13 cellular contexts compared by ENCODE assay signal in genomic region chr14:90093942-90094595, GRCh38. TPM values are rescaled to one million over a fixed set of nuclear protein-coding genes. Genes with fewer than 3 reads are reported as not detected.
DNase-seq lines count a peak whose midpoint lies in the region; TF ChIP-seq lines count a peak whose summit lies in the region.
"Had no signal": no experiment of that assay in that cellular context is flagged by ENCODE, and none has a peak within 500 bp of the region (broad histone marks: within the 10 kb centered on the region; RNA-seq: fewer than 3 reads in every experiment).

No MANE protein-coding gene starts in this region.

- no peaks in the 10 kb centered on the region for H3K36me3 Mint-ChIP-seq in endodermal cell (ENCODE audit: low read depth)
- H3K36me3 Mint-ChIP-seq: T-cell had no signal

- H3K4me1 ChIP-seq in endodermal cell (ENCODE audit: control insufficient read depth, insufficient read depth, low read length): peaks cover 5% of the 10 kb centered on the region
- H3K4me1 ChIP-seq: BLaER1 had no signal

- H3K9me3 ChIP-seq in endodermal cell (ENCODE audit: control insufficient read depth, low read length): peaks cover 8% of the 10 kb centered on the region

- peaks cover 32% of the 10 kb centered on the region for H3K27me3 Mint-ChIP-seq in endodermal cell (ENCODE audit: insufficient read depth)

- in situ Hi-C loops in astrocyte of the cerebellum (cut with HindIII; ENCODE audit: low sequenced_read_pairs): no loop called here

- no peak overlapping the region for H3K4me3 ChIP-seq in astrocyte of the cerebellum (ENCODE audit: low read depth, low read length)
- no peak overlapping the region for H3K4me3 ChIP-seq in lower leg skin (ENCODE audit: low read depth, poor library complexity, severe bottlenecking)
- H3K4me3 ChIP-seq in endodermal cell (ENCODE audit: low read length): no peak overlapping the region
- H3K4me3 ChIP-seq: BLaER1 had no signal

- H3K27ac Mint-ChIP-seq in endodermal cell: no peak overlapping the region
- H3K27ac Mint-ChIP-seq: effector memory CD8-positive, alpha-beta T cell; T-cell had no signal

- H3K4me1 Mint-ChIP-seq in endodermal cell: peaks cover 18% of the 10 kb centered on the region
- H3K4me1 Mint-ChIP-seq: T-cell had no signal

- no peak overlapping the region for H3K9ac ChIP-seq in endodermal cell (ENCODE audit: extremely low read depth, low read length, poor library complexity, severe bottlenecking)
- H3K9ac ChIP-seq: BLaER1 had no signal

- TF ChIP-seq POLR2A in lower leg skin (IDR thresholded peaks at IDR 0.05): no peak

- no peak for TF ChIP-seq CTCF in astrocyte of the cerebellum (IDR thresholded peaks at IDR 0.05; ENCODE audit: low read depth, low read length, missing control alignments)
- no peak for TF ChIP-seq CTCF in lower leg skin (IDR thresholded peaks at IDR 0.05)
- no peak for TF ChIP-seq CTCF in endodermal cell (conservative IDR thresholded peaks at IDR 0.05)

- no peaks in the 10 kb centered on the region for H3K36me3 ChIP-seq in endodermal cell (ENCODE audit: control insufficient read depth, insufficient read depth, low read length)
- H3K36me3 ChIP-seq: BLaER1 had no signal

- WGBS in lower leg skin, 2 donors: 50 to 74% methylated on average over 2 of the region's 2 CpGs
- 92 to 93% methylated on average over 2 of the region's 2 CpGs for WGBS in endodermal cell (ENCODE audit: insufficient coverage in 1 of 2, insufficient read length in 1 of 2), 2 experiments

- H3K27me3 ChIP-seq in endodermal cell (ENCODE audit: control insufficient read depth, insufficient read depth, low read length, poor library complexity, severe bottlenecking): no peaks in the 10 kb centered on the region
- H3K27me3 ChIP-seq: BLaER1 had no signal

- H3K27ac ChIP-seq in endodermal cell (ENCODE audit: low read depth, low read length): no peak overlapping the region
- H3K27ac ChIP-seq: BLaER1 had no signal

- peaks cover 18% of the 10 kb centered on the region for H3K9me3 Mint-ChIP-seq in endodermal cell
- H3K9me3 Mint-ChIP-seq: effector memory CD8-positive, alpha-beta T cell; T-cell had no signal

- DNase-seq in activated CD8-positive, alpha-beta memory T cell treated with anti-CD3 and anti-CD28 coated beads for 24 hours: peak; percentile 1
- DNase-seq in activated CD8-positive, alpha-beta memory T cell treated with anti-CD3 and anti-CD28 coated beads, Interleukin-2, amount 50 U/mL, for 48 hours: no peak
- peak; percentile 17 for DNase-seq in NCI-H2029 (lab: John Stamatoyannopoulos, UW)
- peak; percentile 33 for DNase-seq in astrocyte of the cerebellum (ENCODE audit: low read depth)
- peak; percentile 57 for DNase-seq in renal cortical epithelial cell (ENCODE audit: low read depth)
- no peak for DNase-seq in lower leg skin (ENCODE audit: low spot score in 2 of 2)
- DNase-seq in cerebellar nuclear complex (lab: John Stamatoyannopoulos, UW): no peak
- no peak for DNase-seq in endodermal cell
- DNase-seq: effector memory CD8-positive, alpha-beta T cell; left colon; T-cell had no signal

- H3K4me3 Mint-ChIP-seq in endodermal cell: no peak overlapping the region
- H3K4me3 Mint-ChIP-seq: effector memory CD8-positive, alpha-beta T cell; T-cell had no signal

- intact Hi-C loops in lower leg skin (cut with DNase I; ENCODE audit: low total_unique reads): no loop called here

RNA-seq across cellular contexts. Expression of gene KCNK13, which starts 32.3 kb away (rescaled TPM):
- total RNA-seq in renal cortical epithelial cell: not detected in 2 replicates
- under 1 TPM in 3 of 4 donors, not detected in 1; 0.12 to 0.46 (median 0.16) TPM for total RNA-seq in lower leg skin
- total RNA-seq in endodermal cell: 1 to 10 TPM in 1 of 2 donors, under 1 TPM in 1; 0.58 to 1.3 TPM
- polyA plus RNA-seq in endodermal cell (2013, experiment 1 of 2): 0.28 TPM
- polyA plus RNA-seq in endodermal cell (2013, experiment 2 of 2): 0.37 TPM
- total RNA-seq: pulmonary artery endothelial cell, T-cell had no signal

Comparison
In these comparisons a context has a peak if more than half of its experiments do, and no peak if none do; other contexts are left out.
1. DNase-seq: peak in activated CD8-positive, alpha-beta memory T cell treated with anti-CD3 and anti-CD28 coated beads for 24 hours (single experiment), NCI-H2029 (single experiment), astrocyte of the cerebellum (single experiment) and renal cortical epithelial cell (single experiment); none in activated CD8-positive, alpha-beta memory T cell treated with anti-CD3 and anti-CD28 coated beads, Interleukin-2, amount 50 U/mL, for 48 hours (single experiment), lower leg skin (0 of 2), cerebellar nuclear complex (0 of 2) and endodermal cell (single experiment).